ENCODE assay signal across 1 cellular context in the genomic region with DNA sequence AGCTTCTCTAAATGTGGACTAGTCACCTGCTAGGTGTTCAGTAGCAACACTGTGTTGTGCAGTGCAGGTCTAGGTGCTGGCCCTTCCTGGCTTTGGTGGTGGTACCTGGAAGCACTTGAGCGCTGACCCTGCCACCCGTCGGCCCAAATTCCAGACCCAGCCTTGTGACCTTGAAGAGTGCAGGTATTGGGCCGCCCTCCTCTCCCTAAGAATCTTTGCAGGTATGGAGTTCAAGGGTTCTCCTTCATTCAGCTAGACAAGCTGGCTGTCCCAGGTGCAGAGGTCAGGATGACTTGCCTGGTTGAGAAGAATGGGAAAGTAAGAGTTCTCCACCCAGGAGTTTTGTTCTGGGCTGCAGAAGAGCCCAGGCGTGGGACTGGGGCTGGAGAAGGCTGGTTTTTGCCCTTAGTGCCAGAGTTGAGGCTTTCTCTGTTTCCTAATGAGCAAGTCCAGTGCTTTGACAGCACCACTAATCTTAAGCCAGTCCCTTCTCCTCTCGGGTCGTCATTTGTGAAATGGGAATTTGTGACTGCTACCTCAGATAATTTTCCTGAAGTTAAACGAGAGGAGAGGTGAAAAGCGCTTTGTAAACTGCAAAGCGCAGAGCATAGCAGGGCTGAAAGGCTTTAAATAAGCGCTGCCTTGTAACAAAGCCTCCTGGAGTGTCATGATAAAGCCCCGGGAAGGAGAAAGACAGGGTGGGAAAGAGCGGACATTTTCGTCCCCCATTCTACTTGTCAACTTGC.
TF ChIP-seq lines count a peak whose summit lies in the region.

No MANE protein-coding gene starts in this region.

TF ChIP-seq in HepG2, 621 proteins besides CTCF, POLR2A, EP300 and RAD21:
- TF ChIP-seq ZNF616 (CRISPR knock-in tag; IDR thresholded peaks at IDR 0.05; ENCODE audit: low read depth) (no peak), CEBPZ (IDR thresholded peaks at IDR 0.05; ENCODE audit: low read length) (no peak), ASH2L (IDR thresholded peaks at IDR 0.05; ENCODE audit: insufficient read length, low read depth, low read length) (no peak), FOXP4 (CRISPR knock-in tag; IDR thresholded peaks at IDR 0.05) (no peak), ZBTB38 (CRISPR knock-in tag; IDR thresholded peaks at IDR 0.05) (no peak), HNRNPUL1 (IDR thresholded peaks at IDR 0.05; ENCODE audit: low read depth, low read length) (no peak), PCBP1 (IDR thresholded peaks at IDR 0.05; ENCODE audit: borderline replicate concordance, low read depth, low read length) (no peak), PAF1 (CRISPR knock-in tag; IDR thresholded peaks at IDR 0.05) (no peak), PPARG (CRISPR knock-in tag; conservative IDR thresholded peaks at IDR 0.05) (no peak), ELF4 (CRISPR knock-in tag; IDR thresholded peaks at IDR 0.05; ENCODE audit: borderline replicate concordance) (no peak), ZSCAN20 (CRISPR knock-in tag; IDR thresholded peaks at IDR 0.05; ENCODE audit: borderline replicate concordance) (no peak)
- TF ChIP-seq, protein P1, sequence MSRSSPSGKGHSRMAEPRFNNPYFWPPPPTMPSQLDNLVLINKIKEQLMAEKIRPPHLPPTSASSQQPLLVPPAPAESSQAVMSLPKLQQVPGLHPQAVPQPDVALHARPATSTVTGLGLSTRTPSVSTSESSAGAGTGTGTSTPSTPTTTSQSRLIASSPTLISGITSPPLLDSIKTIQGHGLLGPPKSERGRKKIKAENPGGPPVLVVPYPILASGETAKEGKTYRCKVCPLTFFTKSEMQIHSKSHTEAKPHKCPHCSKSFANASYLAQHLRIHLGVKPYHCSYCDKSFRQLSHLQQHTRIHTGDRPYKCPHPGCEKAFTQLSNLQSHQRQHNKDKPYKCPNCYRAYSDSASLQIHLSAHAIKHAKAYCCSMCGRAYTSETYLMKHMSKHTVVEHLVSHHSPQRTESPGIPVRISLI (CRISPR knock-in tag; IDR thresholded peaks at IDR 0.05; ENCODE audit: borderline replicate concordance) = no peak
- TF ChIP-seq, protein P2, sequence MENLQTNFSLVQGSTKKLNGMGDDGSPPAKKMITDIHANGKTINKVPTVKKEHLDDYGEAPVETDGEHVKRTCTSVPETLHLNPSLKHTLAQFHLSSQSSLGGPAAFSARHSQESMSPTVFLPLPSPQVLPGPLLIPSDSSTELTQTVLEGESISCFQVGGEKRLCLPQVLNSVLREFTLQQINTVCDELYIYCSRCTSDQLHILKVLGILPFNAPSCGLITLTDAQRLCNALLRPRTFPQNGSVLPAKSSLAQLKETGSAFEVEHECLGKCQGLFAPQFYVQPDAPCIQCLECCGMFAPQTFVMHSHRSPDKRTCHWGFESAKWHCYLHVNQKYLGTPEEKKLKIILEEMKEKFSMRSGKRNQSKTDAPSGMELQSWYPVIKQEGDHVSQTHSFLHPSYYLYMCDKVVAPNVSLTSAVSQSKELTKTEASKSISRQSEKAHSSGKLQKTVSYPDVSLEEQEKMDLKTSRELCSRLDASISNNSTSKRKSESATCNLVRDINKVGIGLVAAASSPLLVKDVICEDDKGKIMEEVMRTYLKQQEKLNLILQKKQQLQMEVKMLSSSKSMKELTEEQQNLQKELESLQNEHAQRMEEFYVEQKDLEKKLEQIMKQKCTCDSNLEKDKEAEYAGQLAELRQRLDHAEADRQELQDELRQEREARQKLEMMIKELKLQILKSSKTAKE (CRISPR knock-in tag; IDR thresholded peaks at IDR 0.05; ENCODE audit: borderline replicate concordance) = no peak
- TF ChIP-seq, protein P3, sequence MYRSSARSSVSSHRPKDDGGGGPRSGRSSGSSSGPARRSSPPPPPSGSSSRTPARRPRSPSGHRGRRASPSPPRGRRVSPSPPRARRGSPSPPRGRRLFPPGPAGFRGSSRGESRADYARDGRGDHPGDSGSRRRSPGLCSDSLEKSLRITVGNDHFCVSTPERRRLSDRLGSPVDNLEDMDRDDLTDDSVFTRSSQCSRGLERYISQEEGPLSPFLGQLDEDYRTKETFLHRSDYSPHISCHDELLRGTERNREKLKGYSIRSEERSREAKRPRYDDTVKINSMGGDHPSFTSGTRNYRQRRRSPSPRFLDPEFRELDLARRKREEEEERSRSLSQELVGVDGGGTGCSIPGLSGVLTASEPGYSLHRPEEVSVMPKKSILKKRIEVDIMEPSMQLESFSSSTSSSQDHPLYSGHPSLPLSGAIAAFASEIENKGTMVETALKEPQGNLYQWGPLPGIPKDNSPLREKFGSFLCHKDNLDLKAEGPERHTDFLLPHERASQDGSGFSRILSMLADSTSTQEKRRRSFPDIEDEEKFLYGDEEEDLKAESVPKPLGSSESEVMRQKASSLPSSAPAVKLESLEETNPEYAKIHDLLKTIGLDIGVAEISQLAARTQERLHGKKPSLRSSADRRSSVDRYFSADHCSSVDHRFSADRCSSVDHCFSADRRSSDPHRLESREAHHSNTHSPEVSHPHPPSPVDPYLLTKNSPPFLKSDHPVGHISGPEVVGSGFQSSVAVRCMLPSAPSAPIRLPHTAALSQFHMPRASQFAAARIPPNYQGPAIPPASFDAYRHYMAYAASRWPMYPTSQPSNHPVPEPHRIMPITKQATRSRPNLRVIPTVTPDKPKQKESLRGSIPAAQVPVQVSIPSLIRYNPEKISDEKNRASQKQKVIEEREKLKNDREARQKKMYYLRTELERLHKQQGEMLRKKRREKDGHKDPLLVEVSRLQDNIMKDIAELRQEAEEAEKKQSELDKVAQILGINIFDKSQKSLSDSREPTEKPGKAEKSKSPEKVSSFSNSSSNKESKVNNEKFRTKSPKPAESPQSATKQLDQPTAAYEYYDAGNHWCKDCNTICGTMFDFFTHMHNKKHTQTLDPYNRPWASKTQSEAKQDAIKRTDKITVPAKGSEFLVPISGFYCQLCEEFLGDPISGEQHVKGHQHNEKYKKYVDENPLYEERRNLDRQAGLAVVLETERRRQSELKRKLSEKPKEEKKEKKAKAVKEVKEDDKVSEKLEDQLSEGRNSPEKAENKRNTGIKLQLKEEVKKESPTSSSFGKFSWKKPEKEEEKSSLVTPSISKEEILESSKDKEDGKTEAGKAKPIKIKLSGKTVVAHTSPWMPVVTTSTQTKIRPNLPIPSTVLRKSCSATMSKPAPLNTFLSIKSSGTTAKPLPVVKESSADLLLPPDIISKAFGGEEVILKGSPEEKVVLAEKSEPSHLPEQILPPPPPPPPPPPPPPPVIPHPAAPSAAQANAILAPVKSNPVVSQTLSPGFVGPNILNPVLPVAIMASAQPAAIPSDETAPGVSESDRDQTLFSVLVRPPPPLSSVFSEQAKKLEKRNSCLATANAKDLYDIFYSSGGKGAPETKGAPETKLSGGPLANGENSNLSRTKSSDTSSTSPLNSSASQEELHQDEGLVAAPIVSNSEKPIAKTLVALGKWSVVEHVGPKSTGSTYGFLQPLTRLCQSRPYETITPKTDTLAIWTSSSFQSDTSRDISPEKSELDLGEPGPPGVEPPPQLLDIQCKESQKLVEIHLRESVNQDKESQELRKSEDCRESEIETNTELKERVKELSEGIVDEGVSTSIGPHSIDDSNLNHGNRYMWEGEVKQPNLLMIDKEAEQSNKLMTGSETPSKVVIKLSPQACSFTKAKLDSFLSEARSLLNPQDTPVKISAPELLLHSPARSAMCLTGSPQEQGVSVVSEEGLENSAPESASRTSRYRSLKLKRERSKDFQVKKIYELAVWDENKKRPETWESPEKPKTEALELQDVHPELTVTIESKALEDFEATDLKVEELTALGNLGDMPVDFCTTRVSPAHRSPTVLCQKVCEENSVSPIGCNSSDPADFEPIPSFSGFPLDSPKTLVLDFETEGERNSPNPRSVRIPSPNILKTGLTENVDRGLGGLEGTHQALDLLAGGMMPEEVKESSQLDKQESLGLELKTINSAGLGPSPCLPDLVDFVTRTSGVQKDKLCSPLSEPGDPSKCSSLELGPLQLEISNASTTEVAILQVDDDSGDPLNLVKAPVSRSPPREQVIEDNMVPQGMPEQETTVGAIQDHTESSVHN (CRISPR knock-in tag; IDR thresholded peaks at IDR 0.05) = no peak
- TF ChIP-seq, protein P4, sequence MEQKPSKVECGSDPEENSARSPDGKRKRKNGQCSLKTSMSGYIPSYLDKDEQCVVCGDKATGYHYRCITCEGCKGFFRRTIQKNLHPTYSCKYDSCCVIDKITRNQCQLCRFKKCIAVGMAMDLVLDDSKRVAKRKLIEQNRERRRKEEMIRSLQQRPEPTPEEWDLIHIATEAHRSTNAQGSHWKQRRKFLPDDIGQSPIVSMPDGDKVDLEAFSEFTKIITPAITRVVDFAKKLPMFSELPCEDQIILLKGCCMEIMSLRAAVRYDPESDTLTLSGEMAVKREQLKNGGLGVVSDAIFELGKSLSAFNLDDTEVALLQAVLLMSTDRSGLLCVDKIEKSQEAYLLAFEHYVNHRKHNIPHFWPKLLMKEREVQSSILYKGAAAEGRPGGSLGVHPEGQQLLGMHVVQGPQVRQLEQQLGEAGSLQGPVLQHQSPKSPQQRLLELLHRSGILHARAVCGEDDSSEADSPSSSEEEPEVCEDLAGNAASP (CRISPR knock-in tag; IDR thresholded peaks at IDR 0.05; ENCODE audit: borderline replicate concordance) = no peak
- TF ChIP-seq, protein P5, sequence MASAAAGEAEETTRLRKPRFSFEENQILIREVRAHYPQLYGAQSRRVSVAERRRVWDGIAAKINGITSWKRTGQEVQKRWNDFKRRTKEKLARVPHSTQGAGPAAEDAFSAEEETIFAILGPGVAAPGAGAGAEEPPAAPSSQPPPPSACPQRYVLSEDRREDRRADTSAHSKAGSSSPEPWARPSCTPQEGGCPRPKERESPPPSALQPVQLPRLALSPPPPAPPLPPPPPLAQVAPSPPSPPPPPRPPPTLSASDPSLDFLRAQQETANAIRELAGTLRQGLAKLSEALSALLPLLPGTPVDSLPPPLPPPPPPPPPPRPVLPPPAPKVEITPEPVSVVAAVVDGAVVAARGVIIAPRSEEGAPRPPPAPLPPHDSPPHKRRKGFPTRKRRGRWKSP (CRISPR knock-in tag; IDR thresholded peaks at IDR 0.05) = no peak
- TF ChIP-seq, protein P6, sequence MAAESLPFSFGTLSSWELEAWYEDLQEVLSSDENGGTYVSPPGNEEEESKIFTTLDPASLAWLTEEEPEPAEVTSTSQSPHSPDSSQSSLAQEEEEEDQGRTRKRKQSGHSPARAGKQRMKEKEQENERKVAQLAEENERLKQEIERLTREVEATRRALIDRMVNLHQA (CRISPR knock-in tag; IDR thresholded peaks at IDR 0.05) = no peak
TF ChIP-seq in HepG2: peak in this region for 0.
